In the genomic region with DNA sequence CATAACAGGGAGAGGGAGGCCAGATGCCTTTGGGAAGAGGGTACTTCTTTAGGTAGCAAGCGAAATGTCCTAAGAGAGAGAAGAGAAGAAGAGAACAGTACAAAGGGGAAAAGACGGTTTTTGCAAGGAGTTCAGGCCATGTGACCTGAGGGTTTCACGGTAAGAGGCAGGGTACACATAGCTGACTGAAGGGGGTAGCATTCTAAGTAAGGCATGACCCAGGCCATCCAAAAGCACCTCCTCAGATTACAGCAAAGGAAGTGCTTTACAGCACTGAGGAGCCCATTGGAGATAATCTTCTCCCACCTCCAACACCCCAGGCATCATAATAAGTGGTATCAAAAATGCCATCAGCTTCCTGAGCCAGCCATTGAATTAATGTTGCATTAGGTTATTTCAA, we compare ENCODE assay signal across 27 cellular contexts.
"Had no signal": no experiment of that assay in that cellular context is flagged by ENCODE, and none has a peak within 500 bp of the region (broad histone marks: within the 10 kb centered on the region; RNA-seq: fewer than 3 reads in every experiment).

No MANE protein-coding gene starts in this region.

- H3K4me3 ChIP-seq: ascending aorta, cardiac muscle cell, coronary artery, dorsolateral prefrontal cortex, gastrocnemius medialis, right atrium auricular region, testis, transverse colon had no signal

- ATAC-seq: activated CD4-positive, CD25-positive, alpha-beta regulatory T cell treated with anti-CD3 and anti-CD28 coated beads, Interleukin-2, amount 50 U/mL, for 24 hours; gastrocnemius medialis; stimulated activated naive CD8-positive, alpha-beta T cell treated with anti-CD3 and anti-CD28 coated beads, Interleukin-15, Interleukin-2, amounts not matched to agents 100 U/mL and 50 U/mL, for 24 hours had no signal

- H3K9me3 ChIP-seq: ascending aorta, gastrocnemius medialis, right atrium auricular region, testis, transverse colon had no signal

- H3K9me3 Mint-ChIP-seq: activated CD4-positive, alpha-beta memory T cell treated with anti-CD3 and anti-CD28 coated beads for 36 hours; activated naive CD4-positive, alpha-beta T cell treated with anti-CD3 and anti-CD28 coated beads, Interleukin-2, amount 10 ng/mL, durations not matched to agents 7 days and 5 days; activated naive CD8-positive, alpha-beta T cell treated with anti-CD3 and anti-CD28 coated beads, Interleukin-2, amount 10 ng/mL, durations not matched to agents 7 days and 5 days; brain had no signal

- H3K27me3 ChIP-seq: ascending aorta, cardiac muscle cell, gastrocnemius medialis, right atrium auricular region, testis, transverse colon had no signal

- H3K27ac Mint-ChIP-seq: activated CD4-positive, alpha-beta memory T cell treated with anti-CD3 and anti-CD28 coated beads for 36 hours; activated naive CD4-positive, alpha-beta T cell treated with anti-CD3 and anti-CD28 coated beads, Interleukin-2, amount 10 ng/mL, durations not matched to agents 7 days and 5 days; activated naive CD8-positive, alpha-beta T cell treated with anti-CD3 and anti-CD28 coated beads, Interleukin-2, amount 10 ng/mL, durations not matched to agents 7 days and 5 days; brain; memory B cell had no signal

- H3K36me3 ChIP-seq: ascending aorta, cardiac muscle cell, gastrocnemius medialis, right atrium auricular region, transverse colon had no signal

- H3K27me3 Mint-ChIP-seq: brain had no signal

- H3K9ac ChIP-seq: parathyroid adenoma had no signal

- DNase-seq: activated CD4-positive, alpha-beta memory T cell treated with anti-CD3 and anti-CD28 coated beads for 36 hours; activated CD4-positive, alpha-beta T cell treated with anti-CD3 and anti-CD28 coated beads for 48 hours; activated CD8-positive, alpha-beta memory T cell treated with anti-CD3 and anti-CD28 coated beads, Interleukin-2, amount 50 U/mL, for 4 hours; activated gamma-delta T cell; activated naive CD4-positive, alpha-beta T cell treated with anti-CD3 and anti-CD28 coated beads, Interleukin-2, amount 10 ng/mL, durations not matched to agents 7 days and 5 days; activated naive CD8-positive, alpha-beta T cell treated with anti-CD3 and anti-CD28 coated beads, Interleukin-2, amount 10 ng/mL, durations not matched to agents 7 days and 5 days; activated T-cell treated with anti-CD3 and anti-CD28 coated beads, Interleukin-2, amount 50 U/mL, for 1 hour; cerebellar nuclear complex; dorsolateral prefrontal cortex; effector memory CD4-positive, alpha-beta T cell; erythroblast; gastrocnemius medialis; glutamatergic neuron; nucleus accumbens; stimulated activated CD4-positive, alpha-beta T cell treated with anti-CD3 and anti-CD28 coated beads, Interleukin-15, amount 100 ng/mL, for 24 hours; stimulated activated CD4-positive, alpha-beta T cell treated with anti-CD3 and anti-CD28 coated beads, Interleukin-2, amount 100 ng/mL, for 24 hours; stimulated activated naive CD8-positive, alpha-beta T cell treated with anti-CD3 and anti-CD28 coated beads, Interleukin-15, Interleukin-2, amounts not matched to agents 100 U/mL and 50 U/mL, for 24 hours; testis; transverse colon had no signal

- H3K4me1 Mint-ChIP-seq: activated naive CD4-positive, alpha-beta T cell treated with anti-CD3 and anti-CD28 coated beads, Interleukin-2, amount 10 ng/mL, durations not matched to agents 7 days and 5 days; activated naive CD8-positive, alpha-beta T cell treated with anti-CD3 and anti-CD28 coated beads, Interleukin-2, amount 10 ng/mL, durations not matched to agents 7 days and 5 days; memory B cell had no signal

- H3K4me3 Mint-ChIP-seq: activated CD4-positive, alpha-beta memory T cell treated with anti-CD3 and anti-CD28 coated beads for 36 hours; activated naive CD4-positive, alpha-beta T cell treated with anti-CD3 and anti-CD28 coated beads, Interleukin-2, amount 10 ng/mL, durations not matched to agents 7 days and 5 days; activated naive CD8-positive, alpha-beta T cell treated with anti-CD3 and anti-CD28 coated beads, Interleukin-2, amount 10 ng/mL, durations not matched to agents 7 days and 5 days; brain; memory B cell had no signal

- H3K4me1 ChIP-seq: ascending aorta, gastrocnemius medialis, parathyroid adenoma, right atrium auricular region, testis, transverse colon had no signal

- H3K27ac ChIP-seq: ascending aorta, cardiac muscle cell, coronary artery, gastrocnemius medialis, parathyroid adenoma, right atrium auricular region, testis, transverse colon had no signal

- H3K36me3 Mint-ChIP-seq: activated CD4-positive, alpha-beta memory T cell treated with anti-CD3 and anti-CD28 coated beads for 36 hours; activated naive CD4-positive, alpha-beta T cell treated with anti-CD3 and anti-CD28 coated beads, Interleukin-2, amount 10 ng/mL, durations not matched to agents 7 days and 5 days; activated naive CD8-positive, alpha-beta T cell treated with anti-CD3 and anti-CD28 coated beads, Interleukin-2, amount 10 ng/mL, durations not matched to agents 7 days and 5 days; brain; memory B cell had no signal
